ENCODE assay signal across 8 cellular contexts in genomic region chr19:39679056-39679790, GRCh38. TPM values are rescaled to one million over a fixed set of nuclear protein-coding genes. Genes with fewer than 3 reads are reported as not detected.
A peak's percentile ranks its signal among the peaks of the same experiment; 100 is the strongest.
DNase-seq lines count a peak whose midpoint lies in the region; ATAC-seq and TF ChIP-seq lines count a peak whose summit lies in the region.

No MANE protein-coding gene starts in this region.

- no peak for TF ChIP-seq CTCF in GM13977 (IDR thresholded peaks at IDR 0.05; ENCODE audit: extremely low read depth, insufficient read depth, missing control alignments)
- no peak for TF ChIP-seq CTCF in osteoblast (IDR thresholded peaks at IDR 0.05; ENCODE audit: extremely low read depth, low read depth, low read length)

- H3K4me2 ChIP-seq in osteoblast (ENCODE audit: insufficient read depth, low read length): peak overlapping the region; percentile 10

- no peaks in the 10 kb centered on the region for H3K4me1 ChIP-seq in osteoblast (ENCODE audit: insufficient read depth, low read length)

- no peak overlapping the region for H3K27ac ChIP-seq in osteoblast (ENCODE audit: low read depth, low read length)

- H4K20me1 ChIP-seq in osteoblast (ENCODE audit: insufficient read depth, low read length): no peaks in the 10 kb centered on the region

- in situ Hi-C loops in GM13977 (cut with MboI; ENCODE audit: low pct_unique_long_range_greater_than_20kb, low sequenced_read_pairs, unreplicated experiment) (loop anchor here (10.0 kb wide), 1 partner anchor 106 kb away; no protein-coding TSS in a partner anchor), KBM-7 (cut with MboI; ENCODE audit: low pct_unique_long_range_greater_than_20kb, low sequenced_read_pairs) (no loop called here)

- peak; percentile 51 for DNase-seq in GM13977 (ENCODE audit: low spot score)
- peak; percentile 6 to 41 for DNase-seq in activated CD4-positive, alpha-beta T cell treated with anti-CD3 and anti-CD28 coated beads for 4 hours
- no peak for DNase-seq in osteoblast (ENCODE audit: insufficient read length, low spot score, missing footprints)
- no peak for DNase-seq in kidney glomerular epithelial cell (lab: John Stamatoyannopoulos, UW)
- no peak for DNase-seq in NCI-H2029 treated with DMSO at 0.1 percent for 48 hours (lab: John Stamatoyannopoulos, UW)
- DNase-seq in DMS 273 (lab: John Stamatoyannopoulos, UW; ENCODE audit: unreplicated experiment): no peak
- DNase-seq in KBM-7: no peak

- no peaks in the 10 kb centered on the region for H3K79me2 ChIP-seq in osteoblast (ENCODE audit: insufficient read depth, low read length)

- no peaks in the 10 kb centered on the region for H3K27me3 ChIP-seq in osteoblast (ENCODE audit: insufficient read depth, low read length)

- no peaks in the 10 kb centered on the region for H3K9me3 ChIP-seq in osteoblast (ENCODE audit: low read depth, low read length)

- H3K4me3 ChIP-seq in osteoblast (ENCODE audit: insufficient read depth, low read length): no peak overlapping the region

- H3K36me3 ChIP-seq in osteoblast (ENCODE audit: insufficient read depth, low read length): no peaks in the 10 kb centered on the region

- H2AFZ ChIP-seq in osteoblast (ENCODE audit: low read length): no peak overlapping the region

- peak; percentile 61 for ATAC-seq in GM21786 (IDR thresholded peaks at IDR 0.05; ENCODE audit: unreplicated experiment)

RNA-seq across cellular contexts. Expression of gene LGALS16, which starts 23.5 kb away (rescaled TPM):
- not detected in 2 replicates for total RNA-seq in osteoblast

RNA-seq across cellular contexts. Expression of gene LGALS14, which starts 25.1 kb away (rescaled TPM):
- not detected in 2 replicates for total RNA-seq in osteoblast

RNA-seq across cellular contexts. Expression of gene CLC, which starts 58.6 kb away (rescaled TPM):
- not detected in 2 replicates for total RNA-seq in osteoblast

Comparison
In these comparisons a context has a peak if more than half of its experiments do, and no peak if none do; other contexts are left out.
1. DNase-seq: peak in GM13977 (single experiment) and activated CD4-positive, alpha-beta T cell treated with anti-CD3 and anti-CD28 coated beads for 4 hours (2 of 2); none in osteoblast (single experiment), kidney glomerular epithelial cell (single experiment), NCI-H2029 treated with DMSO at 0.1 percent for 48 hours (single experiment), DMS 273 (single experiment) and KBM-7 (single experiment).